17 cellular contexts compared by ENCODE assay signal in the genomic region with DNA sequence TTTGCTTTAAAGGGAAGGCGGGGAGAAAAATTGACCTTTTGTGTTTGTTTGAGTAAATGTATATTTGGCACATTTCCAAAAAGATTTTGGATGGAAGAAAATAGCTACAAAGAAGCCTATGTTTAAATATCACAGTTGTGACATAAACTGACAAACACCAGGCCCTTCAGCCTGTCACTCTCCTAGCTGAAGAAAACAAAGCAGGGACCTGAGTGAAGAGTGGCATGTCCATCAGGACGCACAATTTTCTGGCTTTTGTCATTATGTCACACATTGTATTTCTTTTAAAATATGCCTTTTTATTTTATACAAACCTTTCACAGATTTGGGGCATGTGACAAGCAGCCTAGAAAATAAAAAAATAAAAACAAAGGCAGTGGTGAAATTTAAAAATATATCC.
A peak's percentile ranks its signal among the peaks of the same experiment; 100 is the strongest.
DNase-seq lines count a peak whose midpoint lies in the region; ATAC-seq, FAIRE-seq and TF ChIP-seq lines count a peak whose summit lies in the region.
"Had no signal": no experiment of that assay in that cellular context is flagged by ENCODE, and none has a peak within 500 bp of the region (broad histone marks: within the 10 kb centered on the region; RNA-seq: fewer than 3 reads in every experiment).

No MANE protein-coding gene starts in this region.

- no peak overlapping the region for H2AK5ac ChIP-seq in trophoblast cell (ENCODE audit: low read length)

- no peak overlapping the region for H4K12ac ChIP-seq in trophoblast cell (ENCODE audit: low read depth, low read length)

- H3K18ac ChIP-seq in trophoblast cell (ENCODE audit: low read length): no peak overlapping the region

- H3K4me1 ChIP-seq in K562 (replicated peaks in 1 of 2; ENCODE audit: control insufficient read depth in 2 of 2, insufficient read depth in 2 of 2, low read length in 2 of 2) (no peaks in the 10 kb centered on the region), trophoblast cell (ENCODE audit: control insufficient read depth in 1 of 2, insufficient read depth in 2 of 2, low read length in 2 of 2) (peaks cover 6 to 11% of the 10 kb centered on the region in 2 experiments)
- H3K4me1 ChIP-seq: A549 had no signal

- H3K79me2 ChIP-seq in K562 (ENCODE audit: control insufficient read depth, insufficient read depth, low read length) (no peaks in the 10 kb centered on the region), trophoblast cell (ENCODE audit: control insufficient read depth, insufficient read depth, low read length, poor library complexity) (no peaks in the 10 kb centered on the region)

- FAIRE-seq in K562 (lab: Jason Lieb, UNC): no peak
- FAIRE-seq: A549, GM12892, GM19239 had no signal

- H2BK120ac ChIP-seq in trophoblast cell (ENCODE audit: insufficient read depth, low read length, poor library complexity): no peak overlapping the region

- H3K9me3 ChIP-seq in K562 (replicated peaks; ENCODE audit: control insufficient read depth, insufficient read depth, low read depth, low read length) (no peaks in the 10 kb centered on the region), trophoblast cell (ENCODE audit: insufficient read depth, low read depth, low read length) (no peaks in the 10 kb centered on the region)
- H3K9me3 ChIP-seq: A549 had no signal

- no peak for TF ChIP-seq POLR2A in K562 (conservative IDR thresholded peaks at IDR 0.05)

- H2BK5ac ChIP-seq in trophoblast cell (ENCODE audit: low read depth, low read length, poor library complexity): no peak overlapping the region

- no peaks in the 10 kb centered on the region for H3K9me1 ChIP-seq in K562 (ENCODE audit: control insufficient read depth, insufficient read depth, low read length)

- peaks cover 15% of the 10 kb centered on the region for H3K79me1 ChIP-seq in trophoblast cell (ENCODE audit: low read length)

- TF ChIP-seq EP300 in K562 (IDR thresholded peaks at IDR 0.05; ENCODE audit: low read length): no peak

- H2BK12ac ChIP-seq in trophoblast cell (ENCODE audit: low read length): no peak overlapping the region

- CTCF ChIA-PET in K562 (lab: Yijun Ruan, JAX; ENCODE audit: low intra/inter-chr PET ratio): no interaction called here

- no peak overlapping the region for H3K14ac ChIP-seq in trophoblast cell (ENCODE audit: low read length)

- no peak overlapping the region for H3K23ac ChIP-seq in trophoblast cell (ENCODE audit: low read length)

- ATAC-seq in K562: no peak
- ATAC-seq: A549; CD8-positive, alpha-beta T cell had no signal

- WGBS in K562 (ENCODE audit: insufficient coverage, low coverage, missing lambda C conversion rate): 0% methylated on average over 2 of the region's 2 CpGs
- WGBS in trophoblast cell (ENCODE audit: extremely low coverage, insufficient coverage, insufficient read length): no CpG with 5 or more reads among the region's 2 CpGs

- H4K8ac ChIP-seq in trophoblast cell (ENCODE audit: low read depth, low read length): no peak overlapping the region

- no peak overlapping the region for H3K4ac ChIP-seq in trophoblast cell (ENCODE audit: low read depth, low read length)

- H3K27me3 ChIP-seq in K562 (ENCODE audit: control insufficient read depth in 2 of 2, insufficient read depth in 2 of 2, low read length in 2 of 2) (no peaks in the 10 kb centered on the region; a peak in 1 of 5 replicates), trophoblast cell (ENCODE audit: insufficient read depth, low read length) (no peaks in the 10 kb centered on the region)

- no TSS peak for BruUV-seq in K562 (replicated peaks; lab: Mats Ljungman, UMichigan)

- H4K20me1 ChIP-seq in K562 (replicated peaks; ENCODE audit: control insufficient read depth, insufficient read depth, low read length): no peaks in the 10 kb centered on the region

- H4K91ac ChIP-seq in trophoblast cell (ENCODE audit: low read depth, low read length): no peak overlapping the region

- H3K9ac ChIP-seq in K562 (ENCODE audit: insufficient read depth in 1 of 2, low read depth in 2 of 2, low read length in 2 of 2) (no peak overlapping the region), trophoblast cell (ENCODE audit: low read length) (no peak overlapping the region)

- TF ChIP-seq CTCF in K562 (IDR thresholded peaks at IDR 0.05 in 2 of 3, conservative IDR thresholded peaks at IDR 0.05 in 1 of 3; ENCODE audit: insufficient read depth in 2 of 3, low read depth in 1 of 3, low read length in 3 of 3): no peak

- no peak overlapping the region for H3K4me3 ChIP-seq in K562
- H3K4me3 ChIP-seq in trophoblast cell (ENCODE audit: low read depth, low read length): no peak overlapping the region
- H3K4me3 ChIP-seq: A549 had no signal

- POLR2A ChIA-PET in K562 (lab: Yijun Ruan, JAX): no interaction called here

- no peak overlapping the region for H2AFZ ChIP-seq in K562 (ENCODE audit: low read depth, low read length)
- no peak overlapping the region for H2AFZ ChIP-seq in trophoblast cell (ENCODE audit: insufficient read depth, low read length, poor library complexity)

- intact Hi-C loops in K562 (cut with micrococcal nuclease): loop anchor here (10.0 kb wide), 1 partner anchor 145 kb away; no protein-coding TSS in a partner anchor

- in situ Hi-C loops in K562 (cut with MboI): loop anchor here (25.0 kb wide), 1 partner anchor 558 kb away; no protein-coding TSS in a partner anchor

- no peak for TF ChIP-seq RAD21 in K562 (CRISPR knock-in tag; conservative IDR thresholded peaks at IDR 0.05 in 1 of 2, IDR thresholded peaks at IDR 0.05 in 1 of 2)

- peak; percentile 60 for DNase-seq in NCI-H748 (lab: John Stamatoyannopoulos, UW; ENCODE audit: unreplicated experiment)
- no peak for DNase-seq in NCI-H748 treated with DMSO at 0.1 percent for 48 hours (lab: John Stamatoyannopoulos, UW)
- peak; percentile 25 for DNase-seq in NCI-H2227 treated with DMSO at 0.1 percent for 48 hours (lab: John Stamatoyannopoulos, UW)
- no peak for DNase-seq in K562 (ENCODE audit: extremely low read depth in 1 of 4, low spot score in 3 of 4)
- DNase-seq in trophoblast cell: no peak
- DNase-seq in effector CD8-positive, alpha-beta T cell (lab: John Stamatoyannopoulos, UW): no peak
- no peak for DNase-seq in AG08395 (ENCODE audit: low spot score)
- DNase-seq: CD8-positive, alpha-beta T cell; COR-L47; DMS153; DMS79 treated with DMSO at 0.1 percent for 48 hours; EL; HCEC 1CT; HFFc6 had no signal

- H3K36me3 ChIP-seq in K562 (ENCODE audit: control insufficient read depth, insufficient read depth, low read length) (no peaks in the 10 kb centered on the region), trophoblast cell (ENCODE audit: control insufficient read depth in 1 of 2, insufficient read depth in 2 of 2, low read length in 2 of 2) (no peaks in the 10 kb centered on the region)

- H3K4me2 ChIP-seq in K562 (ENCODE audit: insufficient read depth, low read length): no peak overlapping the region
- H3K4me2 ChIP-seq in trophoblast cell (ENCODE audit: low read length): no peak overlapping the region
- H3K4me2 ChIP-seq: A549 had no signal

- H3K27ac ChIP-seq in K562 (ENCODE audit: extremely low read depth, low read depth, low read length): no peak overlapping the region
- peak overlapping the region; percentile 72 for H3K27ac ChIP-seq in trophoblast cell (ENCODE audit: low read depth, low read length)
- H3K27ac ChIP-seq: A549 had no signal

TF ChIP-seq in K562, 482 proteins besides CTCF, POLR2A, EP300 and RAD21:
- peak; percentile 37; the same call in 1 of the 2 replicates for TF ChIP-seq NFIC (IDR thresholded peaks at IDR 0.05)
- no peak for TF ChIP-seq BRF1 (IDR thresholded peaks at IDR 0.05; ENCODE audit: borderline replicate concordance, extremely low read depth, insufficient read length)

Comparison
In these comparisons a context has a peak if more than half of its experiments do, and no peak if none do; other contexts are left out.
1. DNase-seq: peak in NCI-H748 (single experiment) and NCI-H2227 treated with DMSO at 0.1 percent for 48 hours (single experiment); none in NCI-H748 treated with DMSO at 0.1 percent for 48 hours (single experiment), K562 (0 of 4), trophoblast cell (0 of 2), effector CD8-positive, alpha-beta T cell (single experiment) and AG08395 (single experiment).